Comparison of ENCODE assay signal across 8 cellular contexts in the genomic region with DNA sequence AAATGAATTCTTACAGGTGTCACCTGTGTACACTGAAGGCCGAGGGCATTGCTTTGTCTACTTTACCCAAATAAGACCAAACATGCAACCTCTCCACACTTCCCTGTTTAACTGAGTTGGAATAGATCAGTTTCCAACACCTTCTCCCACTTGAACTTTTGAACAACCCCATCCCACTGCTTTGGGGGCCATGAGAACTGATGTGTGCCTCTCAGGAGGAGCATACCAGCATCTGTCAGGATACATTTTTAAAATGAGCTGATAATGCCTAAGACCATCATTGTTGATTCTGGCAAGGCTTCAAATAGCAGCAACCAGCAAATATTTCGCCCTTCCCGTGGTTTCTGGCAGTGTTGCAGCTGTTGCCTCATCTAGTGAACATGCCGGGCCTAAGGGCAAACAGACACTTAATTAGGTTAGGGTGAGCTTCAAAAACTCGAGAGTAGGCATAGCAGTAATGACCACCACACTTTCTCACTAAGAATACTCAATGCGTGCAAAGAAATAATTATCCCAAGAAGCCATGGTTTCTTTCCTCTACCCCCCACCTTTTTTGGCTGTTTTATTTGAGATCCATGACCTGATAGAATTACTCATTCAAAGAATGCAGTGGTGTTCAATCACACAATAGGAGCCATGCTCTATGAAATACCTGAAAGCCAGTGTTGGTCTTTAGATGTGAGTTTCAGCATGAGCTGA.
A peak's percentile ranks its signal among the peaks of the same experiment; 100 is the strongest.
DNase-seq lines count a peak whose midpoint lies in the region; ATAC-seq and TF ChIP-seq lines count a peak whose summit lies in the region.

No MANE protein-coding gene starts in this region.

- no peaks in the 10 kb centered on the region for H3K4me1 Mint-ChIP-seq in endothelial cell (ENCODE audit: unreplicated experiment)

- no peak for TF ChIP-seq RAD21 in IMR-90 (IDR thresholded peaks at IDR 0.05; ENCODE audit: low read length)

- H3K27ac Mint-ChIP-seq in endothelial cell (ENCODE audit: unreplicated experiment), result no peak overlapping the region

- peak overlapping the region; percentile 4 for H2AFZ ChIP-seq in IMR-90 (replicated peaks; ENCODE audit: low read length, poor library complexity)

- H4K5ac ChIP-seq in IMR-90 (ENCODE audit: low read depth, low read length), result no peak overlapping the region

- CTCF ChIA-PET in IMR-90 (lab: Yijun Ruan, JAX), result no interaction called here

- no peak overlapping the region for H2BK5ac ChIP-seq in IMR-90 (ENCODE audit: low read depth, low read length, poor library complexity, severe bottlenecking)

- H2AK5ac ChIP-seq in IMR-90 (ENCODE audit: low read depth, low read length), result no peak overlapping the region

- no peak for TF ChIP-seq CTCF in BE2C (IDR thresholded peaks at IDR 0.05; ENCODE audit: low read depth, low read length)
- no peak for TF ChIP-seq CTCF in IMR-90 (conservative IDR thresholded peaks at IDR 0.05; ENCODE audit: low read depth, low read length)
- TF ChIP-seq CTCF in endothelial cell (IDR thresholded peaks at IDR 0.05; ENCODE audit: unreplicated experiment), result no peak

- H3K27me3 Mint-ChIP-seq in endothelial cell (ENCODE audit: unreplicated experiment), result no peaks in the 10 kb centered on the region

- no peaks in the 10 kb centered on the region for H3K36me3 ChIP-seq in BE2C
- no peaks in the 10 kb centered on the region for H3K36me3 ChIP-seq in IMR-90 (ENCODE audit: control insufficient read depth, insufficient read depth, low read length)

- in situ Hi-C loops in IMR-90 (cut with MboI; ENCODE audit: low sequenced_read_pairs), result no loop called here

- H3K27me3 ChIP-seq in BE2C (no peaks in the 10 kb centered on the region), IMR-90 (ENCODE audit: control insufficient read depth, insufficient read depth, low read length) (peaks cover 5% of the 10 kb centered on the region; the same call in 1 of the 2 replicates)

- no peak overlapping the region for H4K8ac ChIP-seq in IMR-90 (ENCODE audit: low read depth in 2 of 2, low read length in 2 of 2)

- ATAC-seq in IMR-90 (ENCODE audit: low read depth), result peak; percentile 85
- ATAC-seq in GM18498 (IDR thresholded peaks at IDR 0.05; ENCODE audit: unreplicated experiment), result no peak
- no peak for ATAC-seq in GM19397 (IDR thresholded peaks at IDR 0.05; ENCODE audit: unreplicated experiment)

- intact Hi-C loops in IMR-90 (cut with micrococcal nuclease), result no loop called here

- H3K9ac ChIP-seq in IMR-90 (ENCODE audit: low read depth, low read length), result no peak overlapping the region

- no peaks in the 10 kb centered on the region for H3K9me3 Mint-ChIP-seq in endothelial cell (ENCODE audit: unreplicated experiment)

- POLR2A ChIA-PET in IMR-90 (lab: Charles Lee; ENCODE audit: unreplicated experiment), result interaction anchor here (0.5 kb wide), 1 partner anchor 15 kb away, joined by 3 read pairs; no protein-coding TSS in a partner anchor

- no peak overlapping the region for H3K56ac ChIP-seq in IMR-90 (ENCODE audit: extremely low read depth, insufficient read depth, low read length)

- no peak overlapping the region; the same call in 1 of the 2 replicates for H2BK120ac ChIP-seq in IMR-90 (ENCODE audit: low read depth, low read length)

- dilution Hi-C loops in IMR-90 (cut with HindIII; ENCODE audit: low sequenced_read_pairs, unreplicated experiment), result no loop called here

- H3K27ac ChIP-seq in IMR-90 (ENCODE audit: insufficient read depth, low read length), result peak overlapping the region; percentile 15; the same call in 1 of the 2 replicates

- H2AK9ac ChIP-seq in IMR-90 (replicated peaks; ENCODE audit: low read depth, low read length, poor library complexity), result peak overlapping the region; percentile 17

- peak overlapping the region; percentile 67; the same call in 1 of the 2 replicates for H2BK20ac ChIP-seq in IMR-90 (ENCODE audit: low read depth, low read length)

- H3K4me3 ChIP-seq in BE2C (ENCODE audit: low read depth, low read length) (no peak overlapping the region), IMR-90 (ENCODE audit: insufficient read depth, low read depth, low read length) (no peak overlapping the region)

- no peaks in the 10 kb centered on the region for H3K36me3 Mint-ChIP-seq in endothelial cell (ENCODE audit: low read depth, unreplicated experiment)

- H3K9me1 ChIP-seq in IMR-90 (ENCODE audit: insufficient read depth, low read length), result no peaks in the 10 kb centered on the region

- H3K4me1 ChIP-seq in BE2C (peaks cover 23% of the 10 kb centered on the region), IMR-90 (ENCODE audit: control insufficient read depth, insufficient read depth, low read length) (peaks cover 2% of the 10 kb centered on the region)

- DNase-seq in BE2C (peak; percentile 77), IMR-90 (peak; percentile 83), SW480 (ENCODE audit: low spot score) (peak; percentile 32), kidney glomerular epithelial cell (lab: John Stamatoyannopoulos, UW) (peak; percentile 91), COLO829 (ENCODE audit: low spot score) (no peak), endothelial cell (ENCODE audit: low spot score) (no peak)

- H3K18ac ChIP-seq in IMR-90 (ENCODE audit: low read depth, low read length), result peak overlapping the region; percentile 39

- no peak overlapping the region for H3K4me3 Mint-ChIP-seq in endothelial cell (ENCODE audit: unreplicated experiment)

- H2BK15ac ChIP-seq in IMR-90 (ENCODE audit: low read depth, low read length), result peak overlapping the region; percentile 41; the same call in 1 of the 3 replicates

- TF ChIP-seq POLR2A in IMR-90 (IDR thresholded peaks at IDR 0.05; ENCODE audit: low read depth, low read length), result peak; percentile 75

- peak overlapping the region; percentile 12 for H3K4me2 ChIP-seq in IMR-90 (ENCODE audit: low read depth, low read length)

- no CpG with 5 or more reads among the region's 6 CpGs for WGBS in IMR-90 (ENCODE audit: extremely low coverage in 2 of 2, insufficient read length in 1 of 2), 2 experiments

- no peak overlapping the region for H3K4ac ChIP-seq in IMR-90 (ENCODE audit: low read depth, low read length)

- H4K91ac ChIP-seq in IMR-90 (ENCODE audit: insufficient read depth, low read depth, low read length), result no peak overlapping the region

- BruUV-seq in IMR-90 (replicated peaks; lab: Mats Ljungman, UMichigan), result no TSS peak

- no peak overlapping the region for H3K14ac ChIP-seq in IMR-90 (replicated peaks; ENCODE audit: low read depth, low read length)

- no peaks in the 10 kb centered on the region for H3K9me3 ChIP-seq in BE2C
- no peaks in the 10 kb centered on the region for H3K9me3 ChIP-seq in IMR-90 (ENCODE audit: control insufficient read depth, insufficient read depth, low read length)

- H3K79me1 ChIP-seq in IMR-90 (ENCODE audit: low read depth in 1 of 2, low read length in 2 of 2), result no peaks in the 10 kb centered on the region

- H4K20me1 ChIP-seq in IMR-90 (ENCODE audit: insufficient read depth, low read length), result no peaks in the 10 kb centered on the region

- no peak overlapping the region for H3K23ac ChIP-seq in IMR-90 (ENCODE audit: low read depth, low read length)

TF ChIP-seq in IMR-90, 13 proteins besides CTCF, POLR2A, EP300 and RAD21:
- TF ChIP-seq NFE2L2 (IDR thresholded peaks at IDR 0.05; ENCODE audit: low read depth, low read length) (no peak), CEBPB (IDR thresholded peaks at IDR 0.05; ENCODE audit: low read depth, low read length) (peak; percentile 84), FOS (IDR thresholded peaks at IDR 0.05; ENCODE audit: low read depth, low read length) (no peak)
- TF ChIP-seq, protein P1, sequence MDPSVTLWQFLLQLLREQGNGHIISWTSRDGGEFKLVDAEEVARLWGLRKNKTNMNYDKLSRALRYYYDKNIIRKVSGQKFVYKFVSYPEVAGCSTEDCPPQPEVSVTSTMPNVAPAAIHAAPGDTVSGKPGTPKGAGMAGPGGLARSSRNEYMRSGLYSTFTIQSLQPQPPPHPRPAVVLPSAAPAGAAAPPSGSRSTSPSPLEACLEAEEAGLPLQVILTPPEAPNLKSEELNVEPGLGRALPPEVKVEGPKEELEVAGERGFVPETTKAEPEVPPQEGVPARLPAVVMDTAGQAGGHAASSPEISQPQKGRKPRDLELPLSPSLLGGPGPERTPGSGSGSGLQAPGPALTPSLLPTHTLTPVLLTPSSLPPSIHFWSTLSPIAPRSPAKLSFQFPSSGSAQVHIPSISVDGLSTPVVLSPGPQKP (IDR thresholded peaks at IDR 0.05; ENCODE audit: borderline replicate concordance, low read depth, low read length), result no peak

Comparison
In these comparisons a context has a peak if more than half of its experiments do, and no peak if none do; other contexts are left out.
1. DNase-seq: peak in BE2C (single experiment), IMR-90 (single experiment), SW480 (single experiment) and kidney glomerular epithelial cell (single experiment); none in COLO829 (single experiment) and endothelial cell (single experiment).